1 cellular context compared by ENCODE assay signal in the genomic region with DNA sequence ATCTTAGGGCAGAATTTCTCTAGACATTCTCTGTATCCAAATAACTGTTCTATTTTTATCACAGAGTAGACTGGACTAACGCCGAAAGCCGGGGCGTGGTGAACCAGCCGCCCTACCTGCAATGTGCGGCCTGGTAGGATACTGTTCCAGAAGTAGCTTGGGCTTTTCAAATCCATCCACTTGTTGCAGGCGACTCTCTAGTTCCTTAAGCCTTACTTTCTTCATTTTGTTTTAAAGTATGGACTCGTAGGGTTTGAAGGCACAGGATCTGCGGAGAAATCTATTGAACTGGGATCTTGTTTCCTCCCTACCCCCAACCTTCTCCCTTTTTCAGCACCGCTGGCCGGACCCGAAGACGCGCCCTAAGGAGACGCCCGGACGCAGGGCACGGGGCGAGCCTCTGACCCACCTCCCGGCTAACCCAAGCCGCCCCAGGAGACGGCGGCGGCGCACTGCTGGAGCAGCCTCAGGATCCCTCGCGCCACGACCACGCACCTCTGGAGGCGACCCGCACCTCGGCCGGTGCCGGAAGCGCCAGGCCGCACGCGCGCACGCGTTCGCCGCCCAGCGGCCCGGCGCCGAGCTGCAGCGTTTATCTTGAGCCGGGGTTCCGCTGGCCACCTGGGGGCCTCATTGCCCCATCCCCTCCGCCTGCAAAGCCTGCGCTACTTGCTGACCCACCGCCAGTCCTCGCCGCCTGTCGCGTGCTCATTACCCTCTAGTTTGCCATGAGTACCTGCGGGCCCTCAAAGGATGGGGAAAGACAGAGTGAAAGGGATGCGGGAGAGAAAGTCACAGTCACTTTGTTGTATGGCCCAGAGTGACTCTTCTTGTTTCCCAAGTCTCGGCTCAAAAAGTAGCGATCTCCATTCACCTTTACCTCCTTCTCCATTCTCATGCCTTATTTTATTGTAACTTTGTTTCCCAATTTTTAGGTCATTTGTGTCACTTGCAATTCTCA.
TF ChIP-seq lines count a peak whose summit lies in the region.

A gene (minus strand): TSS at position 533 of the 961 bp plus-strand sequence. CDS start 308 bp downstream, at position 225.

TF ChIP-seq in A549, 52 proteins besides CTCF, POLR2A, EP300 and RAD21 (continued from another document):
- TF ChIP-seq PHF8 (IDR thresholded peaks at IDR 0.05; ENCODE audit: borderline replicate concordance, low read depth) (peak; percentile 94), NFE2L2 (conservative IDR thresholded peaks at IDR 0.05; ENCODE audit: low read length) (no peak), TP53 (CRISPR knock-in tag; IDR thresholded peaks at IDR 0.05) (no peak), CEBPB (IDR thresholded peaks at IDR 0.05) (no peak), ESRRA (IDR thresholded peaks at IDR 0.05; ENCODE audit: borderline replicate concordance, low read length) (no peak), RNF2 (IDR thresholded peaks at IDR 0.05; ENCODE audit: borderline replicate concordance, low read depth) (no peak), CBX2 (IDR thresholded peaks at IDR 0.05; ENCODE audit: borderline replicate concordance, low read depth) (no peak), HDAC2 (IDR thresholded peaks at IDR 0.05) (no peak), EHMT2 (IDR thresholded peaks at IDR 0.05; ENCODE audit: low read depth) (no peak), ZNF302 (CRISPR knock-in tag; IDR thresholded peaks at IDR 0.05) (no peak), TFCP2L1 (CRISPR knock-in tag; IDR thresholded peaks at IDR 0.05) (no peak), HOXB5 (CRISPR knock-in tag; IDR thresholded peaks at IDR 0.05) (no peak), CHD2 (IDR thresholded peaks at IDR 0.05; ENCODE audit: low read length, partially characterized antibody) (no peak), MAFK (IDR thresholded peaks at IDR 0.05; ENCODE audit: partially characterized antibody) (no peak), KDM5A (IDR thresholded peaks at IDR 0.05) (no peak), KDM1A (IDR thresholded peaks at IDR 0.05; ENCODE audit: low read depth) (no peak), FOSL2 (IDR thresholded peaks at IDR 0.05) (no peak), FOSL2 (CRISPR knock-in tag; IDR thresholded peaks at IDR 0.05) (no peak), NPAS2 (CRISPR knock-in tag; IDR thresholded peaks at IDR 0.05; ENCODE audit: borderline replicate concordance) (no peak), ZC3H11A (IDR thresholded peaks at IDR 0.05) (no peak), HEYL (CRISPR knock-in tag; IDR thresholded peaks at IDR 0.05) (no peak), RFX5 (IDR thresholded peaks at IDR 0.05) (no peak), POLR2AphosphoS2 (conservative IDR thresholded peaks at IDR 0.05; ENCODE audit: low read length) (no peak)
- TF ChIP-seq, protein P1, sequence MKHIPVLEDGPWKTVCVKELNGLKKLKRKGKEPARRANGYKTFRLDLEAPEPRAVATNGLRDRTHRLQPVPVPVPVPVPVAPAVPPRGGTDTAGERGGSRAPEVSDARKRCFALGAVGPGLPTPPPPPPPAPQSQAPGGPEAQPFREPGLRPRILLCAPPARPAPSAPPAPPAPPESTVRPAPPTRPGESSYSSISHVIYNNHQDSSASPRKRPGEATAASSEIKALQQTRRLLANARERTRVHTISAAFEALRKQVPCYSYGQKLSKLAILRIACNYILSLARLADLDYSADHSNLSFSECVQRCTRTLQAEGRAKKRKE (CRISPR knock-in tag; IDR thresholded peaks at IDR 0.05; ENCODE audit: low read depth), result peak; percentile 57; the same call in 1 of the 2 replicates
- TF ChIP-seq, protein P2, sequence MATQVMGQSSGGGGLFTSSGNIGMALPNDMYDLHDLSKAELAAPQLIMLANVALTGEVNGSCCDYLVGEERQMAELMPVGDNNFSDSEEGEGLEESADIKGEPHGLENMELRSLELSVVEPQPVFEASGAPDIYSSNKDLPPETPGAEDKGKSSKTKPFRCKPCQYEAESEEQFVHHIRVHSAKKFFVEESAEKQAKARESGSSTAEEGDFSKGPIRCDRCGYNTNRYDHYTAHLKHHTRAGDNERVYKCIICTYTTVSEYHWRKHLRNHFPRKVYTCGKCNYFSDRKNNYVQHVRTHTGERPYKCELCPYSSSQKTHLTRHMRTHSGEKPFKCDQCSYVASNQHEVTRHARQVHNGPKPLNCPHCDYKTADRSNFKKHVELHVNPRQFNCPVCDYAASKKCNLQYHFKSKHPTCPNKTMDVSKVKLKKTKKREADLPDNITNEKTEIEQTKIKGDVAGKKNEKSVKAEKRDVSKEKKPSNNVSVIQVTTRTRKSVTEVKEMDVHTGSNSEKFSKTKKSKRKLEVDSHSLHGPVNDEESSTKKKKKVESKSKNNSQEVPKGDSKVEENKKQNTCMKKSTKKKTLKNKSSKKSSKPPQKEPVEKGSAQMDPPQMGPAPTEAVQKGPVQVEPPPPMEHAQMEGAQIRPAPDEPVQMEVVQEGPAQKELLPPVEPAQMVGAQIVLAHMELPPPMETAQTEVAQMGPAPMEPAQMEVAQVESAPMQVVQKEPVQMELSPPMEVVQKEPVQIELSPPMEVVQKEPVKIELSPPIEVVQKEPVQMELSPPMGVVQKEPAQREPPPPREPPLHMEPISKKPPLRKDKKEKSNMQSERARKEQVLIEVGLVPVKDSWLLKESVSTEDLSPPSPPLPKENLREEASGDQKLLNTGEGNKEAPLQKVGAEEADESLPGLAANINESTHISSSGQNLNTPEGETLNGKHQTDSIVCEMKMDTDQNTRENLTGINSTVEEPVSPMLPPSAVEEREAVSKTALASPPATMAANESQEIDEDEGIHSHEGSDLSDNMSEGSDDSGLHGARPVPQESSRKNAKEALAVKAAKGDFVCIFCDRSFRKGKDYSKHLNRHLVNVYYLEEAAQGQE (IDR thresholded peaks at IDR 0.05), result peak; percentile 44
- TF ChIP-seq, protein P3, sequence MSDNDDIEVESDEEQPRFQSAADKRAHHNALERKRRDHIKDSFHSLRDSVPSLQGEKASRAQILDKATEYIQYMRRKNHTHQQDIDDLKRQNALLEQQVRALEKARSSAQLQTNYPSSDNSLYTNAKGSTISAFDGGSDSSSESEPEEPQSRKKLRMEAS (IDR thresholded peaks at IDR 0.05), result peak; percentile 93
- TF ChIP-seq, protein P4, sequence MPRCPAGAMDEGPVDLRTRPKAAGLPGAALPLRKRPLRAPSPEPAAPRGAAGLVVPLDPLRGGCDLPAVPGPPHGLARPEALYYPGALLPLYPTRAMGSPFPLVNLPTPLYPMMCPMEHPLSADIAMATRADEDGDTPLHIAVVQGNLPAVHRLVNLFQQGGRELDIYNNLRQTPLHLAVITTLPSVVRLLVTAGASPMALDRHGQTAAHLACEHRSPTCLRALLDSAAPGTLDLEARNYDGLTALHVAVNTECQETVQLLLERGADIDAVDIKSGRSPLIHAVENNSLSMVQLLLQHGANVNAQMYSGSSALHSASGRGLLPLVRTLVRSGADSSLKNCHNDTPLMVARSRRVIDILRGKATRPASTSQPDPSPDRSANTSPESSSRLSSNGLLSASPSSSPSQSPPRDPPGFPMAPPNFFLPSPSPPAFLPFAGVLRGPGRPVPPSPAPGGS (IDR thresholded peaks at IDR 0.05), result peak; percentile 84; the same call in 2 of the 3 replicates
- TF ChIP-seq, protein P5, sequence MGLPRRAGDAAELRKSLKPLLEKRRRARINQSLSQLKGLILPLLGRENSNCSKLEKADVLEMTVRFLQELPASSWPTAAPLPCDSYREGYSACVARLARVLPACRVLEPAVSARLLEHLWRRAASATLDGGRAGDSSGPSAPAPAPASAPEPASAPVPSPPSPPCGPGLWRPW (IDR thresholded peaks at IDR 0.05), result no peak
- TF ChIP-seq, protein P6, sequence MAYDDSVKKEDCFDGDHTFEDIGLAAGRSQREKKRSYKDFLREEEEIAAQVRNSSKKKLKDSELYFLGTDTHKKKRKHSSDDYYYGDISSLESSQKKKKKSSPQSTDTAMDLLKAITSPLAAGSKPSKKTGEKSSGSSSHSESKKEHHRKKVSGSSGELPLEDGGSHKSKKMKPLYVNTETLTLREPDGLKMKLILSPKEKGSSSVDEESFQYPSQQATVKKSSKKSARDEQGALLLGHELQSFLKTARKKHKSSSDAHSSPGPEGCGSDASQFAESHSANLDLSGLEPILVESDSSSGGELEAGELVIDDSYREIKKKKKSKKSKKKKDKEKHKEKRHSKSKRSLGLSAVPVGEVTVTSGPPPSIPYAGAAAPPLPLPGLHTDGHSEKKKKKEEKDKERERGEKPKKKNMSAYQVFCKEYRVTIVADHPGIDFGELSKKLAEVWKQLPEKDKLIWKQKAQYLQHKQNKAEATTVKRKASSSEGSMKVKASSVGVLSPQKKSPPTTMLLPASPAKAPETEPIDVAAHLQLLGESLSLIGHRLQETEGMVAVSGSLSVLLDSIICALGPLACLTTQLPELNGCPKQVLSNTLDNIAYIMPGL (CRISPR knock-in tag; IDR thresholded peaks at IDR 0.05; ENCODE audit: borderline replicate concordance), result peak; percentile 83; the same call in 1 of the 2 replicates
- TF ChIP-seq, protein P7, sequence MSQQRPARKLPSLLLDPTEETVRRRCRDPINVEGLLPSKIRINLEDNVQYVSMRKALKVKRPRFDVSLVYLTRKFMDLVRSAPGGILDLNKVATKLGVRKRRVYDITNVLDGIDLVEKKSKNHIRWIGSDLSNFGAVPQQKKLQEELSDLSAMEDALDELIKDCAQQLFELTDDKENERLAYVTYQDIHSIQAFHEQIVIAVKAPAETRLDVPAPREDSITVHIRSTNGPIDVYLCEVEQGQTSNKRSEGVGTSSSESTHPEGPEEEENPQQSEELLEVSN (IDR thresholded peaks at IDR 0.05; ENCODE audit: borderline replicate concordance, low read depth), result no peak; the same call in 1 of the 2 replicates
- TF ChIP-seq, protein P8, sequence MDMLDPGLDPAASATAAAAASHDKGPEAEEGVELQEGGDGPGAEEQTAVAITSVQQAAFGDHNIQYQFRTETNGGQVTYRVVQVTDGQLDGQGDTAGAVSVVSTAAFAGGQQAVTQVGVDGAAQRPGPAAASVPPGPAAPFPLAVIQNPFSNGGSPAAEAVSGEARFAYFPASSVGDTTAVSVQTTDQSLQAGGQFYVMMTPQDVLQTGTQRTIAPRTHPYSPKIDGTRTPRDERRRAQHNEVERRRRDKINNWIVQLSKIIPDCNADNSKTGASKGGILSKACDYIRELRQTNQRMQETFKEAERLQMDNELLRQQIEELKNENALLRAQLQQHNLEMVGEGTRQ (IDR thresholded peaks at IDR 0.05), result no peak
